ENCODE assay signal across 21 cellular contexts in genomic region chr1:226975909-226976670, GRCh38. TPM values are rescaled to one million over a fixed set of nuclear protein-coding genes. Genes with fewer than 3 reads are reported as not detected.
DNase-seq lines count a peak whose midpoint lies in the region; ATAC-seq and TF ChIP-seq lines count a peak whose summit lies in the region.
"Had no signal": no experiment of that assay in that cellular context is flagged by ENCODE, and none has a peak within 500 bp of the region (broad histone marks: within the 10 kb centered on the region; RNA-seq: fewer than 3 reads in every experiment).

No MANE protein-coding gene starts in this region.

- H3K36me3 ChIP-seq in right lobe of liver = no peaks in the 10 kb centered on the region
- H3K36me3 ChIP-seq in gastrocnemius medialis = peaks cover 0 to 29% of the 10 kb centered on the region in 2 donors
- H3K36me3 ChIP-seq: ovary, SJSA1, uterus had no signal

- H3K4me1 ChIP-seq in right lobe of liver (peaks cover 0 to 70% (median 38%) of the 10 kb centered on the region in 4 donors), gastrocnemius medialis (peaks cover 86 to 92% of the 10 kb centered on the region in 2 donors)

- peaks cover 24% of the 10 kb centered on the region for H3K36me3 Mint-ChIP-seq in activated T-cell treated with anti-CD3 and anti-CD28 coated beads, Interleukin-2, amount 50 U/mL, for 24 hours (ENCODE audit: low read depth)

- peak; percentile 18 for DNase-seq in activated T-cell treated with anti-CD3 and anti-CD28 coated beads, Interleukin-2, amount 50 U/mL, for 24 hours
- DNase-seq in activated T-cell treated with anti-CD3 and anti-CD28 coated beads for 4 hours = no peak
- DNase-seq in caudate nucleus (lab: John Stamatoyannopoulos, UW) = peak in 3 of 61 donors; percentile 29 to 51 (median 36)
- DNase-seq in right lobe of liver = no peak
- no peak for DNase-seq in gastrocnemius medialis
- DNase-seq in occipital lobe (lab: John Stamatoyannopoulos, UW) = no peak
- DNase-seq in kidney glomerular epithelial cell (lab: John Stamatoyannopoulos, UW) = no peak
- DNase-seq: activated CD4-positive, alpha-beta T cell treated with anti-CD3 and anti-CD28 coated beads, Interleukin-2, amount 50 U/mL, for 48 hours; activated naive CD4-positive, alpha-beta T cell treated with Interleukin-2 at 50 U/mL for 16 hours; BE2C; foreskin fibroblast; Karpas-422; left lung; small intestine; stimulated activated CD4-positive, alpha-beta T cell treated with anti-CD3 and anti-CD28 coated beads, Interleukin-4, amount 100 ng/mL, for 1 hour had no signal

- H3K4me3 ChIP-seq in right lobe of liver (no peak overlapping the region), gastrocnemius medialis (peak overlapping the region in 3 of 4 donors; percentile 23 to 45 (median 36))
- H3K4me3 ChIP-seq: left lung, ovary, SJSA1, uterus had no signal

- ATAC-seq in right lobe of liver = no peak
- no peak for ATAC-seq in gastrocnemius medialis
- ATAC-seq in HG03196 (IDR thresholded peaks at IDR 0.05; ENCODE audit: unreplicated experiment) = no peak
- ATAC-seq: left lung had no signal

- H3K4me3 Mint-ChIP-seq in activated T-cell treated with anti-CD3 and anti-CD28 coated beads, Interleukin-2, amount 50 U/mL, for 24 hours = no peak overlapping the region
- H3K4me3 Mint-ChIP-seq: T-helper 1 cell treated with Interleukin-12 subunit alpha and Interleukin-12 subunit beta and Interleukin-4 antibody, amounts not matched to agents 30 μg/mL and 1 μg/mL, for 36 hours had no signal

- intact Hi-C loops in right lobe of liver (cut with DNase I) (no loop called here), gastrocnemius medialis (cut with DNase I; ENCODE audit: low total_unique reads) (loop anchor here (2.0 to 5.0 kb wide), 2 partner anchors 57 to 104 kb away; partner anchors contain the start of gene PSEN2)

- no peak for TF ChIP-seq POLR2A in right lobe of liver (IDR thresholded peaks at IDR 0.05)
- no peak for TF ChIP-seq POLR2A in gastrocnemius medialis (IDR thresholded peaks at IDR 0.05)

- H3K27me3 Mint-ChIP-seq in activated T-cell treated with anti-CD3 and anti-CD28 coated beads, Interleukin-2, amount 50 U/mL, for 24 hours = no peaks in the 10 kb centered on the region

- no peak for TF ChIP-seq CTCF in right lobe of liver (IDR thresholded peaks at IDR 0.05)
- TF ChIP-seq CTCF in gastrocnemius medialis (IDR thresholded peaks at IDR 0.05 in 4 of 5, conservative IDR thresholded peaks at IDR 0.05 in 1 of 5) = no peak

- H3K9me3 ChIP-seq in right lobe of liver (no peaks in the 10 kb centered on the region), gastrocnemius medialis (no peaks in the 10 kb centered on the region)
- H3K9me3 ChIP-seq: BE2C, ovary, uterus had no signal

- no peaks in the 10 kb centered on the region for H3K4me1 Mint-ChIP-seq in activated T-cell treated with anti-CD3 and anti-CD28 coated beads, Interleukin-2, amount 50 U/mL, for 24 hours (ENCODE audit: low read depth)

- peaks cover 6% of the 10 kb centered on the region for H3K9me3 Mint-ChIP-seq in activated T-cell treated with anti-CD3 and anti-CD28 coated beads, Interleukin-2, amount 50 U/mL, for 24 hours

- 88% methylated on average over 4 of the region's 45 CpGs for WGBS in right lobe of liver (ENCODE audit: insufficient coverage, low coverage, low lambda C conversion rate, missing lambda C conversion rate)

- in situ Hi-C loops in gastrocnemius medialis (cut with MboI; ENCODE audit: low sequenced_read_pairs in 4 of 4) = no loop called here

- H3K27me3 ChIP-seq in right lobe of liver (no peaks in the 10 kb centered on the region), gastrocnemius medialis (no peaks in the 10 kb centered on the region)
- H3K27me3 ChIP-seq: BE2C, left lung, ovary, SJSA1, uterus had no signal

- H3K27ac ChIP-seq in caudate nucleus (ENCODE audit: low read depth, low read length) (peak overlapping the region; percentile 71), right lobe of liver (peak overlapping the region in 2 of 3 donors; percentile 38 to 95), gastrocnemius medialis (peak overlapping the region; percentile 99)
- H3K27ac ChIP-seq: left lung, SJSA1, VCaP had no signal

- H3K27ac Mint-ChIP-seq in activated T-cell treated with anti-CD3 and anti-CD28 coated beads, Interleukin-2, amount 50 U/mL, for 24 hours = no peak overlapping the region
- H3K27ac Mint-ChIP-seq: T-helper 1 cell treated with Interleukin-12 subunit alpha and Interleukin-12 subunit beta and Interleukin-4 antibody, amounts not matched to agents 30 μg/mL and 1 μg/mL, for 36 hours had no signal

RNA-seq across cellular contexts. Expression of gene COQ8A, which starts 36.0 kb away (rescaled TPM):
- total RNA-seq in right lobe of liver (10 to 100 TPM; 51.6 to 78.1 (median 69.6) TPM), gastrocnemius medialis (1,000 to 10,000 TPM in 3 of 4 donors, 100 to 1,000 TPM in 1; 950 to 2,403 (median 1,384) TPM), occipital lobe (18.2 TPM)

Comparison
In these comparisons a context has a peak if more than half of its experiments do, and no peak if none do; other contexts are left out.
1. H3K4me3 ChIP-seq: peak in gastrocnemius medialis (3 of 4); none in right lobe of liver (0 of 3).
2. RNA of gene COQ8A, which starts 36.0 kb away (total RNA-seq): 950 to 2,403 TPM in gastrocnemius medialis; 51.6 to 78.1 TPM in right lobe of liver and 18.2 TPM in occipital lobe (single experiment); every median in the first group is over 10 times any median in the second.
3. Peak in every context shown above with its lines, with median percentiles within 50 percentile points of each other: H3K27ac ChIP-seq.